ENCODE assay signal across 9 cellular contexts in the genomic region with DNA sequence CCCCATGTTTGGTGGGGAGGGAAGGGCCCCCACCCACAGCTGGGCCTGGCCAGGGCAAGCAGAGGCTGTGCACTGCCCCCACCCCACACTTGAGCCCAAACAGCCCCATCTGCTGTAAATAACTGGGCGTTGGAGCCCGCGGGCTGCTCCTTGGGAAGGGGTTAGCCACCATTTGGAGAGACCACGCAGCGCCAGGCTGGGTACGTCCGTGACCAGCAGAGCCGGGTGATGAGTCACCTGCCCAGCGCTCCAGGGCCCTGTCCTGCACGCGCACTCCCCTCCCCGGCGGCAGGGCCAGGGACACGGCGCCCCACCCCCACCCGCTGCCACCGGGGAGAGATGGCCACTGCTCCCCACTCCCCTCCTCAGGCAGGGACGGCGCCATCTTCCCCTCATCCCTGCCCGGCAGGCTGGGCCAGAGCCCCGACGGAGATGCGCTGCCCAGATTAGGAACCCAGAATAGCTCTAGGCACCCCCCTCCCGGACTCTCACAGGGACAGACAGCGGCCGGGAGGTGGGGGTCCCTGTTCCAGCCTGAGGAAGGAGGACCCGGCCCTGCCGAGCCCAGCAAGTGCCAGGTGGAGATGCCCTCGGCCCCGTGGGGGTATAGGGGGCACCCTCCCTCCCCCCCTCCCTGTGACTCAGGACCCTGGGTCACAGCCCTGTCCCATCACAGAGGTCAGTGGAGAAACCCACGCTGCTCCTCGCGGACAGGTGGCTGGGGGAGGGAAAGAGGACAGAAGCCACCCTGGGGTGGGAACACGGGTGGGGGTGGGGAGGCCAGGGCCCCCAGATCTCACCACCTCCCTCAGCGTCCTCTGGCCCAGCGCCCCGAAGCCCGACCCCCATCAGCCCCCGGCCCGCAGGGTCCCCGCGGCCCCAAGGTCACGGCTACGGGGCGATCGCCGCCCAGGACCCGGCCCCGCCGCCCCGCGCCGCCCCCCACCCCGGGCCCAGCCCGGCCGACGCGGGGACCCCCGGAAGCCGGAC. TPM values are rescaled to one million over a fixed set of nuclear protein-coding genes. Genes with fewer than 3 reads are reported as not detected.
A peak's percentile ranks its signal among the peaks of the same experiment; 100 is the strongest.
DNase-seq lines count a peak whose midpoint lies in the region; ATAC-seq and TF ChIP-seq lines count a peak whose summit lies in the region.
"Had no signal": no experiment of that assay in that cellular context is flagged by ENCODE, and none has a peak within 500 bp of the region (broad histone marks: within the 10 kb centered on the region; RNA-seq: fewer than 3 reads in every experiment).

No MANE protein-coding gene starts in this region.

- H3K14ac ChIP-seq in neuronal stem cell (ENCODE audit: low read length), result peak overlapping the region; percentile 21

- H3K27ac ChIP-seq in OCI-LY1 (ENCODE audit: low read depth, low read length, poor library complexity, severe bottlenecking) (no peak overlapping the region), neuronal stem cell (replicated peaks; ENCODE audit: low read length) (no peak overlapping the region), uterus (no peak overlapping the region)

- no peaks in the 10 kb centered on the region for H3K79me2 ChIP-seq in OCI-LY1 (ENCODE audit: insufficient read depth, low read length)

- H3K27me3 ChIP-seq in OCI-LY1 (ENCODE audit: insufficient read depth, low read length), result no peaks in the 10 kb centered on the region; the same call in 1 of the 2 replicates
- peaks cover 24 to 49% (median 42%) of the 10 kb centered on the region in 3 experiments for H3K27me3 ChIP-seq in neuronal stem cell (ENCODE audit: control insufficient read depth in 3 of 3, insufficient read depth in 3 of 3, low read depth in 1 of 3, low read length in 3 of 3)
- H3K27me3 ChIP-seq in uterus, result peaks cover 9 to 17% of the 10 kb centered on the region in 2 donors

- H3K9ac ChIP-seq in OCI-LY1 (ENCODE audit: low read length) (no peak overlapping the region), neuronal stem cell (ENCODE audit: low read depth, low read length, poor library complexity) (no peak overlapping the region)

- peak overlapping the region; percentile 65 for H3K23ac ChIP-seq in neuronal stem cell (ENCODE audit: low read depth, low read length, poor library complexity)

- peak overlapping the region; percentile 63 for H2AK5ac ChIP-seq in neuronal stem cell (ENCODE audit: low read depth, low read length)

- H2BK5ac ChIP-seq in neuronal stem cell (ENCODE audit: low read length), result peak overlapping the region; percentile 82

- H3K4me3 ChIP-seq in OCI-LY1 (ENCODE audit: low read depth, low read length, poor library complexity, severe bottlenecking) (peak overlapping the region; percentile 49), neuronal stem cell (ENCODE audit: low read length in 2 of 2) (peak overlapping the region; percentile 40 to 45), uterus (no peak overlapping the region)

- H3K18ac ChIP-seq in neuronal stem cell (ENCODE audit: low read length), result peak overlapping the region; percentile 76

- no CpG with 5 or more reads among the region's 60 CpGs for WGBS in neuronal stem cell (ENCODE audit: extremely low coverage in 2 of 2, insufficient read length in 2 of 2, insufficient replicate concordance in 1 of 2), 2 donors

- H2BK120ac ChIP-seq in neuronal stem cell (ENCODE audit: low read depth, low read length), result no peak overlapping the region

- H2AFZ ChIP-seq in OCI-LY1 (ENCODE audit: low read length), result no peak overlapping the region
- H2AFZ ChIP-seq in neuronal stem cell (ENCODE audit: low read length), result peak overlapping the region; percentile 73

- H3K79me1 ChIP-seq in neuronal stem cell (ENCODE audit: low read depth, low read length), result no peaks in the 10 kb centered on the region

- H4K91ac ChIP-seq in neuronal stem cell (ENCODE audit: low read depth, low read length, poor library complexity), result no peak overlapping the region

- H3K4me1 ChIP-seq in OCI-LY1 (ENCODE audit: insufficient read depth, low read length, severe bottlenecking), result peaks cover 9% of the 10 kb centered on the region
- peaks cover 9 to 17% of the 10 kb centered on the region in 2 donors for H3K4me1 ChIP-seq in neuronal stem cell (ENCODE audit: control insufficient read depth in 2 of 2, insufficient read depth in 1 of 2, low read depth in 1 of 2, low read length in 2 of 2)
- H3K4me1 ChIP-seq in uterus, result peaks cover 0 to 10% of the 10 kb centered on the region in 2 donors

- ATAC-seq in esophagus mucosa (peak; percentile 28), HG02571 (IDR thresholded peaks at IDR 0.05; ENCODE audit: unreplicated experiment) (no peak)

- no peak overlapping the region for H4K8ac ChIP-seq in neuronal stem cell (ENCODE audit: low read depth, low read length)

- DNase-seq in EH (ENCODE audit: low read depth) (peak; percentile 73), neuronal stem cell (ENCODE audit: low spot score) (no peak), DMS153 (lab: John Stamatoyannopoulos, UW) (no peak), uterus (no peak)
- no peak for DNase-seq in activated naive CD4-positive, alpha-beta T cell (lab: John Stamatoyannopoulos, UW)

- no peaks in the 10 kb centered on the region for H3F3A ChIP-seq in OCI-LY1 (ENCODE audit: insufficient read depth, low read length)

- TF ChIP-seq POLR2A in uterus (IDR thresholded peaks at IDR 0.05), result no peak

- H3K4me2 ChIP-seq in OCI-LY1 (ENCODE audit: low read length) (peak overlapping the region; percentile 54), neuronal stem cell (ENCODE audit: insufficient read depth, low read length, poor library complexity, severe bottlenecking) (peak overlapping the region; percentile 89)

- no peaks in the 10 kb centered on the region for H4K20me1 ChIP-seq in OCI-LY1 (ENCODE audit: insufficient read depth, low read length)

- TF ChIP-seq CTCF in OCI-LY1 (IDR thresholded peaks at IDR 0.05; ENCODE audit: low read length) (no peak), uterus (IDR thresholded peaks at IDR 0.05) (no peak)

- H2BK15ac ChIP-seq in neuronal stem cell (ENCODE audit: low read length), result peak overlapping the region; percentile 75

- peak overlapping the region; percentile 66 for H3K4ac ChIP-seq in neuronal stem cell (ENCODE audit: low read length)

- H3K9me3 ChIP-seq in OCI-LY1 (ENCODE audit: low read length) (no peaks in the 10 kb centered on the region), neuronal stem cell (replicated peaks in 1 of 2; ENCODE audit: control insufficient read depth in 2 of 2, insufficient read depth in 1 of 2, low read depth in 1 of 2, low read length in 2 of 2) (peaks cover 0 to 2% of the 10 kb centered on the region in 2 donors), uterus (no peaks in the 10 kb centered on the region)

- intact Hi-C loops in uterus (cut with DNase I; ENCODE audit: low total_unique reads), result no loop called here

- no peaks in the 10 kb centered on the region for H3K36me3 ChIP-seq in OCI-LY1 (ENCODE audit: insufficient read depth, low read length)
- H3K36me3 ChIP-seq in neuronal stem cell (replicated peaks in 1 of 2; ENCODE audit: control insufficient read depth in 2 of 2, insufficient read depth in 2 of 2, low read length in 2 of 2), result no peaks in the 10 kb centered on the region
- no peaks in the 10 kb centered on the region for H3K36me3 ChIP-seq in uterus

- no peak overlapping the region for H2BK12ac ChIP-seq in neuronal stem cell (ENCODE audit: low read length)

- H3K9me2 ChIP-seq in OCI-LY1 (ENCODE audit: low read depth, low read length), result no peaks in the 10 kb centered on the region

RNA-seq across cellular contexts. Expression of gene EEF1A2, which starts 0.6 kb away (rescaled TPM):
- total RNA-seq in esophagus mucosa (0.76 TPM), uterus (1 to 10 TPM in 2 of 4 donors, not detected in 2; 1.1 to 1.5 TPM)
- polyA plus RNA-seq in neuronal stem cell (2013, experiment 1 of 2), result 0.57 TPM
- 0.96 TPM for polyA plus RNA-seq in neuronal stem cell (2013, experiment 2 of 2)

RNA-seq across cellular contexts. Expression of gene PPDPF, which starts 22.3 kb away (rescaled TPM):
- total RNA-seq in esophagus mucosa (459 TPM), uterus (100 to 1,000 TPM in 2 of 4 donors, 10 to 100 TPM in 2; 35.8 to 200 (median 88.6) TPM)
- polyA plus RNA-seq in neuronal stem cell (2013, experiment 1 of 2), result 310 TPM
- 296 TPM for polyA plus RNA-seq in neuronal stem cell (2013, experiment 2 of 2)

RNA-seq across cellular contexts. Expression of gene KCNQ2, which starts 25.8 kb away (rescaled TPM):
- total RNA-seq in esophagus mucosa (not detected), uterus (1 to 10 TPM in 2 of 4 donors, not detected in 2; 1.2 to 4.9 TPM)
- 79.3 TPM for polyA plus RNA-seq in neuronal stem cell (2013, experiment 1 of 2)
- polyA plus RNA-seq in neuronal stem cell (2013, experiment 2 of 2), result 73.4 TPM

RNA-seq across cellular contexts. Expression of gene PTK6, which starts 38.9 kb away (rescaled TPM):
- total RNA-seq in esophagus mucosa (92.7 TPM), uterus (under 1 TPM in 2 of 4 donors, not detected in 2; under 0.01 TPM)
- not detected for polyA plus RNA-seq in neuronal stem cell (2013, experiment 1 of 2)
- not detected for polyA plus RNA-seq in neuronal stem cell (2013, experiment 2 of 2)

RNA-seq across cellular contexts. Expression of gene SRMS, which starts 49.3 kb away (rescaled TPM):
- 0.44 TPM for total RNA-seq in esophagus mucosa
- not detected for polyA plus RNA-seq in neuronal stem cell (2013, experiment 1 of 2)
- not detected for polyA plus RNA-seq in neuronal stem cell (2013, experiment 2 of 2)
- total RNA-seq in uterus, result not detected
- total RNA-seq: T-helper 2 cell treated with Interferon-gamma antibody and Interleukin-4, amounts not matched to agents 100 ng/mL and 5 ng/mL, for 36 hours had no signal

Comparison
In these comparisons a context has a peak if more than half of its experiments do, and no peak if none do; other contexts are left out.
1. H3K4me3 ChIP-seq: peak in OCI-LY1 (single experiment) and neuronal stem cell (2 of 2); none in uterus (0 of 2).